21 cellular contexts compared by ENCODE assay signal in the genomic region with DNA sequence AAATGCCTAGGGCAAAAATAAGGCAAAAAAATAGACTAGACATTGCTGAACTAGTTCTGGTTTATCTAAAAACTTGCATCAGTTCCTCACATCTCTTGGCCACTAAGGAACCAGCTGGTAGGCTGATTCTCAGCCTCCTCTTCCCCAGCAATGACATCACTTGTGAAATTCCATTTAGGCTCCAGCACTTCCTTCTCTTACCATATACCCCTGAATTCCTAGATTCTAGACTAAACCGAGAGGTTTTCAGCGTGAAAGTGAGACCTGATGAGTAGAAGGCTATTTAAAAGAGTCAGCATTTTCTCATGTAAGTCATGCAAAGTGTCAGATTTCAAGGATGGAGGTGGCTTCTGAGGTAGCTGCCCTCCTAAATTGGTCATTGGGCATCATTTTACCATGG.
A peak's percentile ranks its signal among the peaks of the same experiment; 100 is the strongest.
DNase-seq lines count a peak whose midpoint lies in the region; ATAC-seq, FAIRE-seq and TF ChIP-seq lines count a peak whose summit lies in the region.
"Had no signal": no experiment of that assay in that cellular context is flagged by ENCODE, and none has a peak within 500 bp of the region (broad histone marks: within the 10 kb centered on the region; RNA-seq: fewer than 3 reads in every experiment).

No MANE protein-coding gene starts in this region.

- DNase-seq in AG08396 (ENCODE audit: low spot score) (peak; percentile 15), H54 (ENCODE audit: insufficient read length, low spot score) (no peak), brain microvascular endothelial cell (peak; percentile 61), iris pigment epithelial cell (ENCODE audit: low read depth) (peak; percentile 61), SW480 (ENCODE audit: low spot score) (no peak), NCI-H510A treated with DMSO at 0.1 percent for 48 hours (lab: John Stamatoyannopoulos, UW) (no peak), activated gamma-delta T cell (lab: John Stamatoyannopoulos, UW) (no peak)
- DNase-seq: activated B cell treated with CpG ODN at 0.5 μM for 24 hours; activated T-cell treated with anti-CD3 and anti-CD28 coated beads, Interleukin-2, amount 50 U/mL, for 4 hours; DND-41; immature natural killer cell; NCI-H1417 treated with DMSO at 0.1 percent for 48 hours; NCI-H2171; NCI-H748 treated with DMSO at 0.1 percent for 48 hours; right cardiac atrium; stimulated activated CD4-positive, alpha-beta T cell treated with anti-CD3 and anti-CD28 coated beads, Interleukin-15, amount 100 ng/mL, for 24 hours; T-helper 2 cell; testis had no signal

- no peak for ATAC-seq in HG02798 (IDR thresholded peaks at IDR 0.05; ENCODE audit: poor library complexity, unreplicated experiment)
- ATAC-seq: activated naive CD4-positive, alpha-beta T cell treated with anti-CD3 and anti-CD28 coated beads, Interleukin-2, amount 50 U/mL, for 72 hours; activated T-cell treated with anti-CD3 and anti-CD28 coated beads, Interleukin-2, amount 50 U/mL, for 4 hours; right cardiac atrium; stimulated activated effector memory CD8-positive, alpha-beta T cell treated with anti-CD3 and anti-CD28 coated beads, Interleukin-12 subunit alpha, Interleukin-12 subunit beta, amount 100 ng/mL, for 72 hours had no signal

- no peak for TF ChIP-seq CTCF in brain microvascular endothelial cell (IDR thresholded peaks at IDR 0.05; ENCODE audit: low read depth, low read length, missing control alignments)

- FAIRE-seq in H54 (lab: Jason Lieb, UNC) = peak; percentile 91

- H3K36me3 ChIP-seq in brain microvascular endothelial cell (replicated peaks) = no peaks in the 10 kb centered on the region

- TF ChIP-seq POLR2A in H54 (IDR thresholded peaks at IDR 0.05; ENCODE audit: low read depth, low read length) = no peak

- peak overlapping the region; percentile 48 for H3K27ac ChIP-seq in brain microvascular endothelial cell
- H3K27ac ChIP-seq: testis had no signal

- no peak overlapping the region for H3K4me3 ChIP-seq in brain microvascular endothelial cell (ENCODE audit: low read depth, low read length)
- H3K4me3 ChIP-seq: testis had no signal

- no peaks in the 10 kb centered on the region for H3K27me3 ChIP-seq in brain microvascular endothelial cell (replicated peaks)
- H3K27me3 ChIP-seq: testis had no signal

- in situ Hi-C loops in brain microvascular endothelial cell (cut with HindIII; ENCODE audit: low pct_ligation_motif_present, low sequenced_read_pairs) = no loop called here

Comparison
In these comparisons a context has a peak if more than half of its experiments do, and no peak if none do; other contexts are left out.
1. DNase-seq: peak in AG08396 (single experiment), brain microvascular endothelial cell (single experiment) and iris pigment epithelial cell (single experiment); none in H54 (single experiment), SW480 (single experiment), NCI-H510A treated with DMSO at 0.1 percent for 48 hours (single experiment) and activated gamma-delta T cell (single experiment).